23 cellular contexts compared by ENCODE assay signal in the genomic region with DNA sequence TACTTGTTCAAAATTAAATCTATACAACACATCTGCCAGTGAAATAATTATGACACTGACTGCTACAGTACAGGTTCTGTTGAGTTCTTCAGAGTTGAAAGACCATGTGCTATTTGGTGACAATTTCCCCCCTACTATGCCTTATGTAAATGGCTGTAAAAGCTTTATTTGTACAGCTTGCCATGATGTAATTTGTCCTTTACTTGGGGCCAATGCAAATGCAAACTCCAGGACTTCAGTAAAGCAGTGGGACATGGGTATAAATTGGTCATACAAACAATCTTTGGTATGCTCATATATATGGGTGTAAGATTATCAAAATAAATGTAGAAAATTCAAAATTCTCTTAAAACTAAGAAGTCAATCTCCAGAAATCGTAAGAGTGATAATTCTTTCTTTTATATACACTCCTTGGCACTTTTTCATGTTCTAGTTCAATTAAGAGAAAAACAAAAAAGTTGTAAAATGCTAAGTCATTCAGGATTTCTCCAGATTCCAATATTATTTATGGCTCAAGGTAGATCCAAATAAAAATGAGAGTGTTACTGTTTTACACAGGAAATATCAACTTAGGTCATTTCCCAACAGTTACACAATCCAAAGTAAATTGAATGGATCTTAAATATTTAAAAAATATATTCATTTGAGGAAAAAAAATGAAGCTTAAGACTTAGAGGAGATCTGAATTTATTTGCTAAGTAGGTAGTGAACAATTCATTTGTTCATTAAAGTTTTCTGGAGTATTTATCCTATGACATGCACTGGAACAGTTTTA.
DNase-seq lines count a peak whose midpoint lies in the region; ATAC-seq and TF ChIP-seq lines count a peak whose summit lies in the region.
"Had no signal": no experiment of that assay in that cellular context is flagged by ENCODE, and none has a peak within 500 bp of the region (broad histone marks: within the 10 kb centered on the region; RNA-seq: fewer than 3 reads in every experiment).

No MANE protein-coding gene starts in this region.

- no peak for TF ChIP-seq POLR2A in Peyer's patch (IDR thresholded peaks at IDR 0.05)

- ATAC-seq in activated CD4-positive, alpha-beta T cell treated with anti-CD3 and anti-CD28 coated beads for 36 hours, result no peak
- ATAC-seq: body of pancreas, heart left ventricle, T-cell had no signal

- no peak overlapping the region for H3K4me3 ChIP-seq in GM23248
- H3K4me3 ChIP-seq in Peyer's patch, result no peak overlapping the region
- H3K4me3 ChIP-seq: body of pancreas, colonic mucosa, heart left ventricle, skin epidermis, thyroid gland had no signal

- no peak overlapping the region for H3K27ac Mint-ChIP-seq in activated CD4-positive, alpha-beta T cell treated with anti-CD3 and anti-CD28 coated beads for 36 hours
- H3K27ac Mint-ChIP-seq: activated CD4-positive, alpha-beta T cell treated with anti-CD3 and anti-CD28 coated beads, Interleukin-2, amount 10 ng/mL, durations not matched to agents 7 days and 5 days; activated naive CD8-positive, alpha-beta T cell treated with anti-CD3 and anti-CD28 coated beads, Interleukin-2, amount 10 ng/mL, durations not matched to agents 7 days and 5 days; H9; immature natural killer cell; T-cell had no signal

- intact Hi-C loops in activated CD4-positive, alpha-beta T cell treated with anti-CD3 and anti-CD28 coated beads for 36 hours (cut with DNase I, micrococcal nuclease), result no loop called here

- H3K79me2 ChIP-seq in GM23248 (ENCODE audit: insufficient read depth), result no peaks in the 10 kb centered on the region

- no peaks in the 10 kb centered on the region for H3K4me1 ChIP-seq in GM23248 (ENCODE audit: insufficient read depth)
- no peaks in the 10 kb centered on the region for H3K4me1 ChIP-seq in Peyer's patch
- H3K4me1 ChIP-seq: body of pancreas, colonic mucosa, heart left ventricle, thyroid gland had no signal

- H3K4me2 ChIP-seq in GM23248 (ENCODE audit: unreplicated experiment), result no peak overlapping the region

- H3K4me1 Mint-ChIP-seq in activated CD4-positive, alpha-beta T cell treated with anti-CD3 and anti-CD28 coated beads for 36 hours, result no peaks in the 10 kb centered on the region
- H3K4me1 Mint-ChIP-seq: activated CD4-positive, alpha-beta T cell treated with anti-CD3 and anti-CD28 coated beads, Interleukin-2, amount 10 ng/mL, durations not matched to agents 7 days and 5 days; activated naive CD8-positive, alpha-beta T cell treated with anti-CD3 and anti-CD28 coated beads, Interleukin-2, amount 10 ng/mL, durations not matched to agents 7 days and 5 days; H9; immature natural killer cell; neural crest cell; T-cell had no signal

- H3K27me3 ChIP-seq in GM23248 (replicated peaks; ENCODE audit: insufficient read depth) (no peaks in the 10 kb centered on the region), Peyer's patch (no peaks in the 10 kb centered on the region)
- H3K27me3 ChIP-seq: body of pancreas, colonic mucosa, heart left ventricle, thyroid gland had no signal

- no peak overlapping the region for H3K9ac ChIP-seq in GM23248

- in situ Hi-C loops in GM23248 (cut with MboI), result no loop called here

- H2AFZ ChIP-seq in GM23248, result peak overlapping the region; percentile 17; the same call in 1 of the 2 replicates

- no peak overlapping the region for H3K4me3 Mint-ChIP-seq in activated CD4-positive, alpha-beta T cell treated with anti-CD3 and anti-CD28 coated beads for 36 hours
- H3K4me3 Mint-ChIP-seq: activated CD4-positive, alpha-beta T cell treated with anti-CD3 and anti-CD28 coated beads, Interleukin-2, amount 10 ng/mL, durations not matched to agents 7 days and 5 days; activated naive CD8-positive, alpha-beta T cell treated with anti-CD3 and anti-CD28 coated beads, Interleukin-2, amount 10 ng/mL, durations not matched to agents 7 days and 5 days; H9; immature natural killer cell; neural crest cell; T-cell had no signal

- H4K20me1 ChIP-seq in GM23248 (ENCODE audit: insufficient read depth), result no peaks in the 10 kb centered on the region

- H3K9me2 ChIP-seq in GM23248 (ENCODE audit: insufficient read depth), result no peaks in the 10 kb centered on the region; the same call in 1 of the 2 replicates

- POLR2A ChIA-PET in activated CD4-positive, alpha-beta T cell treated with anti-CD3 and anti-CD28 coated beads for 36 hours (lab: Charles Lee), result no interaction called here

- H3K9me3 Mint-ChIP-seq in activated CD4-positive, alpha-beta T cell treated with anti-CD3 and anti-CD28 coated beads for 36 hours (ENCODE audit: low read depth), result no peaks in the 10 kb centered on the region
- H3K9me3 Mint-ChIP-seq: activated CD4-positive, alpha-beta T cell treated with anti-CD3 and anti-CD28 coated beads, Interleukin-2, amount 10 ng/mL, durations not matched to agents 7 days and 5 days; activated naive CD8-positive, alpha-beta T cell treated with anti-CD3 and anti-CD28 coated beads, Interleukin-2, amount 10 ng/mL, durations not matched to agents 7 days and 5 days; T-cell had no signal

- TF ChIP-seq CTCF in Peyer's patch (IDR thresholded peaks at IDR 0.05), result no peak

- H3K27me3 Mint-ChIP-seq in activated CD4-positive, alpha-beta T cell treated with anti-CD3 and anti-CD28 coated beads for 36 hours, result no peaks in the 10 kb centered on the region
- H3K27me3 Mint-ChIP-seq: activated CD4-positive, alpha-beta T cell treated with anti-CD3 and anti-CD28 coated beads, Interleukin-2, amount 10 ng/mL, durations not matched to agents 7 days and 5 days; activated naive CD8-positive, alpha-beta T cell treated with anti-CD3 and anti-CD28 coated beads, Interleukin-2, amount 10 ng/mL, durations not matched to agents 7 days and 5 days; T-cell had no signal

- H3K27ac ChIP-seq in GM23248 (no peak overlapping the region), Peyer's patch (no peak overlapping the region)
- H3K27ac ChIP-seq: body of pancreas, colonic mucosa, heart left ventricle, skin epidermis, thyroid gland had no signal

- CTCF ChIA-PET in activated CD4-positive, alpha-beta T cell treated with anti-CD3 and anti-CD28 coated beads for 36 hours (lab: Charles Lee), result no interaction called here

- H3K36me3 ChIP-seq in GM23248 (ENCODE audit: low read depth) (no peaks in the 10 kb centered on the region), Peyer's patch (no peaks in the 10 kb centered on the region)
- H3K36me3 ChIP-seq: colonic mucosa, heart left ventricle, thyroid gland had no signal

- DNase-seq in GM23248 (no peak), NCI-H2081 (lab: John Stamatoyannopoulos, UW) (peak; percentile 64 to 94), SHP77 treated with DMSO at 0.1 percent for 48 hours (lab: John Stamatoyannopoulos, UW) (peak; percentile 94), lung microvascular endothelial cell (ENCODE audit: low read depth in 2 of 2) (peak; percentile 53 to 61), HT-29 (ENCODE audit: low spot score) (no peak), Peyer's patch (no peak)
- no peak for DNase-seq in activated CD4-positive, alpha-beta T cell treated with anti-CD3 and anti-CD28 coated beads for 36 hours
- DNase-seq: activated CD4-positive, alpha-beta T cell treated with anti-CD3 and anti-CD28 coated beads, Interleukin-2, amount 10 ng/mL, durations not matched to agents 7 days and 5 days; activated naive CD8-positive, alpha-beta T cell treated with anti-CD3 and anti-CD28 coated beads, Interleukin-2, amount 10 ng/mL, durations not matched to agents 7 days and 5 days; body of pancreas; colonic mucosa; EL; H9; heart left ventricle; immature natural killer cell; NCI-H1105; NCI-H2227 treated with DMSO at 0.1 percent for 48 hours; SIG-M5; stimulated activated naive CD4-positive, alpha-beta T cell treated with Interleukin-2 at 50 U/mL for 16 hours; T-cell; thyroid gland had no signal

- H3K9me3 ChIP-seq in GM23248 (ENCODE audit: low read depth), result no peaks in the 10 kb centered on the region
- H3K9me3 ChIP-seq in Peyer's patch, result no peaks in the 10 kb centered on the region
- H3K9me3 ChIP-seq: body of pancreas, colonic mucosa, thyroid gland had no signal

- WGBS in GM23248 (ENCODE audit: low coverage in 1 of 2, low lambda C conversion rate in 2 of 2, missing lambda C conversion rate in 2 of 2), 2 experiments, result 54 to 63% methylated on average over 1 of the region's 1 CpG

- H3K36me3 Mint-ChIP-seq in activated CD4-positive, alpha-beta T cell treated with anti-CD3 and anti-CD28 coated beads for 36 hours (ENCODE audit: low read depth), result no peaks in the 10 kb centered on the region
- H3K36me3 Mint-ChIP-seq: activated naive CD8-positive, alpha-beta T cell treated with anti-CD3 and anti-CD28 coated beads, Interleukin-2, amount 10 ng/mL, durations not matched to agents 7 days and 5 days; immature natural killer cell; T-cell had no signal

- H3F3A ChIP-seq in GM23248 (ENCODE audit: insufficient read depth), result no peaks in the 10 kb centered on the region

Comparison
In these comparisons a context has a peak if more than half of its experiments do, and no peak if none do; other contexts are left out.
1. DNase-seq: peak in NCI-H2081 (2 of 2), SHP77 treated with DMSO at 0.1 percent for 48 hours (single experiment) and lung microvascular endothelial cell (2 of 2); none in GM23248 (single experiment), activated CD4-positive, alpha-beta T cell treated with anti-CD3 and anti-CD28 coated beads for 36 hours (single experiment), HT-29 (single experiment) and Peyer's patch (0 of 3).